19 cellular contexts compared by ENCODE assay signal in the genomic region with DNA sequence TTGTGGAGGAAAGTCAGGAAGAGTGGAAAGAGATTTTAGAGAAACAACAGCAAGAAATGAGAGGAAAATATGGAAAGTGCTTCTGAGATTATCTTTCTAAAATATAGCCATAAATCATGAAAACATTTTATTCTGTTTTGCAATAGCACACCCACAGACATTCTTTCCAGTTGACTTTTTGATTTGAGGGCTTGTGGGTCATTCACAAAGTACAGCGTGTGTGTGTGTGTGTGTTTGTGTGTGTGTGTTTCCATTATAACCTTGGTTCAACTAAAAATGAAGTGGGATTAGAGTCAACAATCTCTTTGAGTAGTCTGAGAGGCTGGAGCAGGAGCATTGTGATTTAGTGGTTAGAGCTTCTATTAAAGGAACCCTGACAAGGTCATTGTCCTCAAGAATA.
DNase-seq lines count a peak whose midpoint lies in the region; ATAC-seq and TF ChIP-seq lines count a peak whose summit lies in the region.
"Had no signal": no experiment of that assay in that cellular context is flagged by ENCODE, and none has a peak within 500 bp of the region (broad histone marks: within the 10 kb centered on the region; RNA-seq: fewer than 3 reads in every experiment).

No MANE protein-coding gene starts in this region.

- ATAC-seq in thoracic aorta (ENCODE audit: insufficient number of reproducible peaks, low FRiP score, low read depth), result peak; percentile 84
- ATAC-seq in effector memory CD8-positive, alpha-beta T cell (replicated peaks), result no peak
- ATAC-seq: activated CD4-positive, alpha-beta T cell treated with anti-CD3 and anti-CD28 coated beads for 36 hours; stimulated activated naive B cell treated with anti-CD40 and anti-IgM and Interleukin-4, amounts not matched to agents 10 μg/mL and 1 μg/mL and 100 μg/mL, for 72 hours had no signal

- POLR2A ChIA-PET in MCF 10A (lab: Yijun Ruan, JAX), result interaction anchor here (0.7 to 1.2 kb wide), 5 partner anchors 45 to 711 kb away, joined by 3 to 4 read pairs (median 3); a partner anchor contains a TSS

- H3K9me3 Mint-ChIP-seq in HFFc6 (no peaks in the 10 kb centered on the region), MCF 10A (ENCODE audit: unreplicated experiment) (peaks cover 10% of the 10 kb centered on the region)
- H3K9me3 Mint-ChIP-seq in effector memory CD8-positive, alpha-beta T cell, result no peaks in the 10 kb centered on the region
- H3K9me3 Mint-ChIP-seq: activated naive CD4-positive, alpha-beta T cell treated with anti-CD3 and anti-CD28 coated beads for 36 hours had no signal

- CTCF ChIA-PET in MCF 10A (lab: Yijun Ruan, JAX), result interaction anchor here (0.6 kb wide), 1 partner anchor 77 kb away, joined by 3 read pairs; no protein-coding TSS in a partner anchor

- H3K27me3 ChIP-seq in thoracic aorta (replicated peaks; ENCODE audit: insufficient read depth), result no peaks in the 10 kb centered on the region
- H3K27me3 ChIP-seq: BLaER1 treated with 17β-estradiol and CSF1 and Interleukin-3, amounts not matched to agents 10 nM and 100 nM; vagina had no signal

- H3K4me1 Mint-ChIP-seq in HFFc6 (ENCODE audit: low read depth), result peaks cover 39% of the 10 kb centered on the region
- H3K4me1 Mint-ChIP-seq in MCF 10A (ENCODE audit: insufficient read depth, unreplicated experiment), result peaks cover 52% of the 10 kb centered on the region
- no peaks in the 10 kb centered on the region for H3K4me1 Mint-ChIP-seq in effector memory CD8-positive, alpha-beta T cell (ENCODE audit: low read depth in 2 of 2)
- H3K4me1 Mint-ChIP-seq: activated CD4-positive, alpha-beta T cell treated with anti-CD3 and anti-CD28 coated beads for 36 hours; stimulated activated naive B cell treated with anti-CD40 and anti-IgM and Interleukin-4, amounts not matched to agents 10 μg/mL and 1 μg/mL and 100 μg/mL, for 72 hours had no signal

- no peaks in the 10 kb centered on the region for H3K9me3 ChIP-seq in thoracic aorta
- H3K9me3 ChIP-seq: vagina had no signal

- TF ChIP-seq CTCF in HFFc6 (IDR thresholded peaks at IDR 0.05) (no peak), MCF 10A (IDR thresholded peaks at IDR 0.05; ENCODE audit: unreplicated experiment) (no peak), thoracic aorta (IDR thresholded peaks at IDR 0.05) (no peak), GM20000 (IDR thresholded peaks at IDR 0.05; ENCODE audit: extremely low read depth, missing control alignments) (no peak)

- intact Hi-C loops in MCF 10A (cut with micrococcal nuclease), result loop anchor here (10.0 kb wide), 1 partner anchor 119 kb away; a partner anchor contains a TSS

- H3K27ac Mint-ChIP-seq in HFFc6, result no peak overlapping the region
- peak overlapping the region; percentile 65 for H3K27ac Mint-ChIP-seq in MCF 10A (ENCODE audit: low read depth, unreplicated experiment)
- H3K27ac Mint-ChIP-seq in effector memory CD8-positive, alpha-beta T cell, result no peak overlapping the region
- H3K27ac Mint-ChIP-seq: activated CD4-positive, alpha-beta T cell treated with anti-CD3 and anti-CD28 coated beads for 36 hours; activated naive CD4-positive, alpha-beta T cell treated with anti-CD3 and anti-CD28 coated beads for 36 hours; stimulated activated naive B cell treated with anti-CD40 and anti-IgM and Interleukin-4, amounts not matched to agents 10 μg/mL and 1 μg/mL and 100 μg/mL, for 72 hours had no signal

- H3K36me3 Mint-ChIP-seq in HFFc6 (ENCODE audit: low read depth) (no peaks in the 10 kb centered on the region), MCF 10A (ENCODE audit: insufficient read depth, unreplicated experiment) (no peaks in the 10 kb centered on the region)
- H3K36me3 Mint-ChIP-seq in effector memory CD8-positive, alpha-beta T cell (ENCODE audit: insufficient read depth), result no peaks in the 10 kb centered on the region
- H3K36me3 Mint-ChIP-seq: stimulated activated naive B cell treated with anti-CD40 and anti-IgM and Interleukin-4, amounts not matched to agents 10 μg/mL and 1 μg/mL and 100 μg/mL, for 72 hours had no signal

- DNase-seq in HFFc6, result peak; percentile 26
- DNase-seq in MCF 10A (ENCODE audit: unreplicated experiment), result peak; percentile 40
- peak; percentile 93 for DNase-seq in iris pigment epithelial cell (ENCODE audit: low read depth)
- no peak for DNase-seq in thoracic aorta (ENCODE audit: low spot score)
- no peak for DNase-seq in effector memory CD8-positive, alpha-beta T cell
- DNase-seq in stimulated activated CD8-positive, alpha-beta memory T cell treated with anti-CD3 and anti-CD28 coated beads, Interleukin-4, amount 100 ng/mL, for 48 hours, result no peak
- no peak for DNase-seq in GM20000 (ENCODE audit: low spot score)
- DNase-seq: activated CD4-positive, alpha-beta T cell treated with anti-CD3 and anti-CD28 coated beads for 36 hours; activated naive CD4-positive, alpha-beta T cell treated with anti-CD3 and anti-CD28 coated beads for 36 hours; DMS53; hypothalamus; NCI-H2171; NK-92 treated with Interleukin-12 subunit alpha and Interleukin-12 subunit beta, amount 100 ng/mL, for 24 hours; SHP77 treated with DMSO at 0.1 percent for 48 hours; stimulated activated naive B cell treated with anti-CD40 and anti-IgM and Interleukin-4, amounts not matched to agents 10 μg/mL and 1 μg/mL and 100 μg/mL, for 72 hours; T1000 had no signal

- BruUV-seq in MCF 10A (replicated peaks; lab: Mats Ljungman, UMichigan), result no TSS peak

- H3K4me3 Mint-ChIP-seq in HFFc6 (no peak overlapping the region), MCF 10A (ENCODE audit: unreplicated experiment) (peak overlapping the region; percentile 4)
- no peak overlapping the region for H3K4me3 Mint-ChIP-seq in effector memory CD8-positive, alpha-beta T cell
- H3K4me3 Mint-ChIP-seq: activated CD4-positive, alpha-beta T cell treated with anti-CD3 and anti-CD28 coated beads for 36 hours; activated naive CD4-positive, alpha-beta T cell treated with anti-CD3 and anti-CD28 coated beads for 36 hours; stimulated activated naive B cell treated with anti-CD40 and anti-IgM and Interleukin-4, amounts not matched to agents 10 μg/mL and 1 μg/mL and 100 μg/mL, for 72 hours had no signal

- peaks cover 6% of the 10 kb centered on the region for H3K27me3 Mint-ChIP-seq in HFFc6 (ENCODE audit: insufficient read depth)
- no peaks in the 10 kb centered on the region for H3K27me3 Mint-ChIP-seq in MCF 10A (ENCODE audit: insufficient read depth, unreplicated experiment)
- peaks cover 28 to 29% of the 10 kb centered on the region in 2 donors for H3K27me3 Mint-ChIP-seq in effector memory CD8-positive, alpha-beta T cell

- H3K36me3 ChIP-seq in thoracic aorta, result no peaks in the 10 kb centered on the region
- H3K36me3 ChIP-seq: BLaER1 treated with 17β-estradiol and CSF1 and Interleukin-3, amounts not matched to agents 10 nM and 100 nM; vagina had no signal

- peak overlapping the region; percentile 26 for H3K4me3 ChIP-seq in thoracic aorta
- H3K4me3 ChIP-seq: BLaER1 treated with 17β-estradiol and CSF1 and Interleukin-3, amounts not matched to agents 10 nM and 100 nM; vagina had no signal

- peak overlapping the region; percentile 69 to 77 for H3K27ac ChIP-seq in thoracic aorta
- H3K27ac ChIP-seq: BLaER1 treated with 17β-estradiol and CSF1 and Interleukin-3, amounts not matched to agents 10 nM and 100 nM; epithelial cell of prostate; vagina had no signal

- peaks cover 8 to 27% of the 10 kb centered on the region in 2 donors for H3K4me1 ChIP-seq in thoracic aorta (ENCODE audit: control insufficient read depth in 1 of 2, low read depth in 2 of 2)
- H3K4me1 ChIP-seq: BLaER1 treated with 17β-estradiol and CSF1 and Interleukin-3, amounts not matched to agents 10 nM and 100 nM; vagina had no signal

Comparison
In these comparisons a context has a peak if more than half of its experiments do, and no peak if none do; other contexts are left out.
1. DNase-seq: peak in HFFc6 (single experiment), MCF 10A (single experiment) and iris pigment epithelial cell (single experiment); none in thoracic aorta (single experiment), effector memory CD8-positive, alpha-beta T cell (0 of 3), stimulated activated CD8-positive, alpha-beta memory T cell treated with anti-CD3 and anti-CD28 coated beads, Interleukin-4, amount 100 ng/mL, for 48 hours (single experiment) and GM20000 (single experiment).